Comparison of ENCODE assay signal across 1 cellular context in genomic region chr9:35954942-35955546, GRCh38.
TF ChIP-seq lines count a peak whose summit lies in the region.

No MANE protein-coding gene starts in this region.

TF ChIP-seq in H1, 55 proteins besides CTCF, POLR2A, EP300 and RAD21:
- TF ChIP-seq TEAD4 (IDR thresholded peaks at IDR 0.05; ENCODE audit: low read depth, low read length), result no peak
- TF ChIP-seq, protein P1, sequence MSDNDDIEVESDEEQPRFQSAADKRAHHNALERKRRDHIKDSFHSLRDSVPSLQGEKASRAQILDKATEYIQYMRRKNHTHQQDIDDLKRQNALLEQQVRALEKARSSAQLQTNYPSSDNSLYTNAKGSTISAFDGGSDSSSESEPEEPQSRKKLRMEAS (IDR thresholded peaks at IDR 0.05), result no peak
- TF ChIP-seq GABPA (IDR thresholded peaks at IDR 0.05; ENCODE audit: borderline replicate concordance, insufficient read depth, low read length), result no peak
- no peak for TF ChIP-seq ASH2L (IDR thresholded peaks at IDR 0.05; ENCODE audit: low read length)
- no peak for TF ChIP-seq EZH2 (IDR thresholded peaks at IDR 0.05; ENCODE audit: low read depth, low read length, severe bottlenecking)
- no peak for TF ChIP-seq BACH1 (IDR thresholded peaks at IDR 0.05; ENCODE audit: low read length)
- TF ChIP-seq RBBP5 (IDR thresholded peaks at IDR 0.05; ENCODE audit: borderline replicate concordance, low read depth, low read length), result no peak
- TF ChIP-seq ATF2 (IDR thresholded peaks at IDR 0.05; ENCODE audit: low read length), result no peak
- no peak for TF ChIP-seq HDAC6 (IDR thresholded peaks at IDR 0.05; ENCODE audit: low read depth, low read length)
- TF ChIP-seq CEBPB (IDR thresholded peaks at IDR 0.05; ENCODE audit: low read depth, low read length), result no peak
- TF ChIP-seq SIN3A (conservative IDR thresholded peaks at IDR 0.05 in 1 of 2, IDR thresholded peaks at IDR 0.05 in 1 of 2; ENCODE audit: low read depth in 1 of 2, low read length in 2 of 2), result no peak
- no peak for TF ChIP-seq SUZ12 (IDR thresholded peaks at IDR 0.05; ENCODE audit: low read length)
- TF ChIP-seq CBX8 (IDR thresholded peaks at IDR 0.05; ENCODE audit: borderline replicate concordance, low read depth, low read length), result no peak
